ENCODE assay signal across 24 cellular contexts in the genomic region with DNA sequence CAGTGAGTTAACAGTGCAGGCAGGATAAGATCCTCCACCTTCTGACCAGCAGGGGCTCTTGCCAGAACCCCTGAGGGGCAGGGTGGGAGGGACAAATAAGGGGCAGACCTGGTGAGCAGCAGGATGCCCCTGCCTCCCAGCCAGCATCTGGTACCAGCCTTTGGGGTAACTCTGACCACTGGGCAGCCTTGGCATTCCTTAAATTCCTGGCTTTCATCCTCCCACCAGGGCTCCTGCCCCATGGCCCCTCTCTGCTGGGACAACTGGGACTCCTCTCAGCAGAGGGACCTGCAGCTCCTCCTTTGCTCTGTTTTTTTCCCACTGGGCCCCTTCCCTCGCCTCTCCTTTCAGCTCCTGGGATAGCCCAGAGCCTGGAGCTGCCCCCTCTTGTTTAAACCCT.
DNase-seq lines count a peak whose midpoint lies in the region; ATAC-seq, FAIRE-seq and TF ChIP-seq lines count a peak whose summit lies in the region.
"Had no signal": no experiment of that assay in that cellular context is flagged by ENCODE, and none has a peak within 500 bp of the region (broad histone marks: within the 10 kb centered on the region; RNA-seq: fewer than 3 reads in every experiment).

No MANE protein-coding gene starts in this region.

- no peak for TF ChIP-seq POLR2A in H1 (IDR thresholded peaks at IDR 0.05; ENCODE audit: control extremely low read depth in 1 of 2, low read depth in 2 of 2, low read length in 2 of 2)

- H3F3A ChIP-seq in GM23338 (replicated peaks; ENCODE audit: low read depth), result no peaks in the 10 kb centered on the region
- H3F3A ChIP-seq in neural progenitor cell (ENCODE audit: low read depth), result no peaks in the 10 kb centered on the region

- WGBS in H1 (ENCODE audit: extremely low coverage in 1 of 2, insufficient coverage in 1 of 2, insufficient read length in 1 of 2, insufficient replicate concordance in 2 of 2, low coverage in 1 of 2, low lambda C conversion rate in 2 of 2, missing lambda C conversion rate in 1 of 2), 2 experiments, result no CpG with 5 or more reads among the region's 1 CpG

- no peak overlapping the region for H4K91ac ChIP-seq in H1 (replicated peaks; ENCODE audit: insufficient read length, low read length)

- H3K27me3 ChIP-seq in GM23338 (ENCODE audit: insufficient read depth) (no peaks in the 10 kb centered on the region), H1 (replicated peaks in 1 of 4; ENCODE audit: control insufficient read depth in 3 of 4, extremely low read depth in 1 of 4, insufficient read depth in 3 of 4, low read length in 3 of 4) (no peaks in the 10 kb centered on the region), neural progenitor cell (no peaks in the 10 kb centered on the region)
- H3K27me3 ChIP-seq: SJCRH30 had no signal

- no peak overlapping the region for H2BK120ac ChIP-seq in H1 (replicated peaks; ENCODE audit: low read depth, low read length)

- H3K27ac Mint-ChIP-seq in GM23338 (no peak overlapping the region), neural progenitor cell (no peak overlapping the region)
- H3K27ac Mint-ChIP-seq: CD8-positive, alpha-beta T cell had no signal

- H4K20me1 ChIP-seq in GM23338 (replicated peaks; ENCODE audit: insufficient read depth) (no peaks in the 10 kb centered on the region), H1 (replicated peaks in 1 of 2; ENCODE audit: control insufficient read depth in 1 of 2, insufficient read depth in 2 of 2, low read length in 2 of 2) (no peaks in the 10 kb centered on the region), neural progenitor cell (ENCODE audit: low read depth) (no peaks in the 10 kb centered on the region)

- H3K4me1 ChIP-seq in GM23338 (ENCODE audit: insufficient read depth) (peaks cover 8% of the 10 kb centered on the region), H1 (replicated peaks in 1 of 4; ENCODE audit: control insufficient read depth in 3 of 4, insufficient read depth in 4 of 4, low read length in 3 of 4) (peaks cover 6 to 12% (median 7%) of the 10 kb centered on the region in 4 experiments), neural progenitor cell (peaks cover 14% of the 10 kb centered on the region)
- H3K4me1 ChIP-seq: SJCRH30 had no signal

- 0 out of 2 replicates have a peak overlapping the region, but pooled peaks have one; percentile 25 for H2BK15ac ChIP-seq in H1 (ENCODE audit: low read length)

- no peak overlapping the region for H2BK20ac ChIP-seq in H1 (ENCODE audit: low read length)

- FAIRE-seq in H1 (lab: Jason Lieb, UNC), result no peak
- FAIRE-seq: GM12892, HTR-8/SVneo, RCC 7860 had no signal

- no peak overlapping the region for H4K5ac ChIP-seq in H1 (ENCODE audit: insufficient read length, low read depth, low read length)

- H3K36me3 Mint-ChIP-seq in GM23338 (ENCODE audit: low read depth) (peaks cover 7% of the 10 kb centered on the region), neural progenitor cell (peaks cover 2% of the 10 kb centered on the region)
- H3K36me3 Mint-ChIP-seq: CD8-positive, alpha-beta T cell had no signal

- 0 out of 2 replicates have a peak overlapping the region, but pooled peaks have one; percentile 6 for H2AK5ac ChIP-seq in H1 (ENCODE audit: low read depth, low read length)

- H3K79me2 ChIP-seq in GM23338 (replicated peaks; ENCODE audit: insufficient read depth) (no peaks in the 10 kb centered on the region), H1 (ENCODE audit: control insufficient read depth in 1 of 2, insufficient read depth in 2 of 2, low read length in 2 of 2) (no peaks in the 10 kb centered on the region), neural progenitor cell (ENCODE audit: low read depth) (no peaks in the 10 kb centered on the region)

- H3K56ac ChIP-seq in H1 (replicated peaks; ENCODE audit: insufficient read length, low read depth, low read length), result no peak overlapping the region

- H3K4me1 Mint-ChIP-seq in GM23338, result peaks cover 13% of the 10 kb centered on the region
- H3K4me1 Mint-ChIP-seq in neural progenitor cell, result peaks cover 11% of the 10 kb centered on the region

- DNase-seq in GM23338 (ENCODE audit: low spot score) (peak; percentile 69), H1 (ENCODE audit: low read depth in 1 of 2, low spot score in 2 of 2) (no peak), neural progenitor cell (ENCODE audit: low spot score) (peak; percentile 59), T-helper 2 cell (no peak), omental fat pad (ENCODE audit: low spot score) (no peak)
- DNase-seq: 8988T; AML-193; C1 segment of cervical spinal cord; CD8-positive, alpha-beta T cell; DND-41; GM23248; MG63; NCI-H1417; NCI-H1694 treated with DMSO at 0.1 percent for 48 hours; NCI-H2081 treated with DMSO at 0.1 percent for 48 hours; NCI-H2171 treated with DMSO at 0.1 percent for 48 hours; NCI-H524 treated with DMSO at 0.1 percent for 48 hours; OCI-M1; SJCRH30 had no signal

- H3K27ac ChIP-seq in GM23338 (ENCODE audit: low read depth) (no peak overlapping the region), H1 (ENCODE audit: low read depth, low read length) (no peak overlapping the region), neural progenitor cell (no peak overlapping the region)
- H3K27ac ChIP-seq: GM23248, SJCRH30 had no signal

- TF ChIP-seq EP300 in Ishikawa (IDR thresholded peaks at IDR 0.05; ENCODE audit: borderline replicate concordance), result no peak
- TF ChIP-seq EP300 in H1 (IDR thresholded peaks at IDR 0.05; ENCODE audit: borderline replicate concordance in 1 of 2, low read depth in 2 of 2, low read length in 2 of 2), result 0 out of 3 replicates have a peak, but pooled peaks of 1 of the 2 experiments have one; percentile 50

- H3K4me2 ChIP-seq in GM23338 (peak overlapping the region; percentile 57), H1 (ENCODE audit: insufficient read depth in 1 of 2, low read depth in 2 of 2, low read length in 2 of 2) (peak overlapping the region; percentile 15 to 27; a peak in 3 of 4 replicates), neural progenitor cell (peak overlapping the region; percentile 33)

- H3K4ac ChIP-seq in H1 (replicated peaks; ENCODE audit: insufficient read length, low read depth, low read length), result no peak overlapping the region

- H3K23ac ChIP-seq in H1 (ENCODE audit: insufficient read length), result no peak overlapping the region

- H4K8ac ChIP-seq in H1 (ENCODE audit: extremely low read depth, insufficient read depth, low read length), result no peak overlapping the region; the same call in none of the 2 replicates

- POLR2A ChIA-PET in H1 (lab: Charles Lee; ENCODE audit: partially characterized antibody), result interaction anchor here (0.9 kb wide), 1 partner anchor 10 kb away, joined by 3 read pairs; no protein-coding TSS in a partner anchor

- H3K9me3 Mint-ChIP-seq in GM23338, result peaks cover 40% of the 10 kb centered on the region
- H3K9me3 Mint-ChIP-seq in neural progenitor cell, result peaks cover 21% of the 10 kb centered on the region

- H3K9ac ChIP-seq in H1 (replicated peaks in 1 of 4; ENCODE audit: extremely low read depth in 1 of 4, low read depth in 3 of 4, low read length in 3 of 4) (no peak overlapping the region), neural progenitor cell (no peak overlapping the region)
- H3K9ac ChIP-seq: GM23248 had no signal

- H3K36me3 ChIP-seq in GM23338 (ENCODE audit: insufficient read depth) (no peaks in the 10 kb centered on the region), H1 (ENCODE audit: control insufficient read depth in 2 of 4, insufficient read depth in 4 of 4, low read length in 3 of 4) (no peaks in the 10 kb centered on the region), neural progenitor cell (no peaks in the 10 kb centered on the region)
- H3K36me3 ChIP-seq: MG63, SJCRH30 had no signal

- H2AFZ ChIP-seq in GM23338, result peak overlapping the region; percentile 61; the same call in 1 of the 2 replicates
- no peak overlapping the region for H2AFZ ChIP-seq in H1 (ENCODE audit: low read length)
- H2AFZ ChIP-seq in neural progenitor cell (replicated peaks), result peak overlapping the region; percentile 87
- H2AFZ ChIP-seq: GM23248 had no signal

- peak overlapping the region; percentile 10; the same call in 1 of the 2 replicates for H3K18ac ChIP-seq in H1 (ENCODE audit: extremely low read depth, low read length)

- TF ChIP-seq RAD21 in Ishikawa (IDR thresholded peaks at IDR 0.05; ENCODE audit: low read depth), result no peak
- TF ChIP-seq RAD21 in H1 (IDR thresholded peaks at IDR 0.05 in 1 of 2, conservative IDR thresholded peaks at IDR 0.05 in 1 of 2; ENCODE audit: low read depth in 2 of 2, low read length in 2 of 2), result no peak

- no peaks in the 10 kb centered on the region for H3K23me2 ChIP-seq in H1 (ENCODE audit: low read depth, low read length)

- H3K27me3 Mint-ChIP-seq in GM23338 (ENCODE audit: insufficient read depth, low read depth, poor library complexity) (peaks cover 10% of the 10 kb centered on the region), neural progenitor cell (ENCODE audit: insufficient read depth, low read depth) (peaks cover 2% of the 10 kb centered on the region)

- no peak overlapping the region for H3K4me3 ChIP-seq in GM23338
- H3K4me3 ChIP-seq in H1 (ENCODE audit: extremely low read depth in 1 of 4, insufficient read depth in 2 of 4, low read depth in 3 of 4, low read length in 4 of 4), result peak overlapping the region in 1 of 4 experiments; percentile 18; a peak in 1 of 8 replicates
- no peak overlapping the region for H3K4me3 ChIP-seq in neural progenitor cell
- H3K4me3 ChIP-seq: GM23248, MG63, SJCRH30 had no signal

- no peak overlapping the region for H3K14ac ChIP-seq in H1 (ENCODE audit: insufficient read length)

- H3K9me3 ChIP-seq in H1 (ENCODE audit: insufficient read depth in 2 of 2, low read depth in 1 of 2, low read length in 1 of 2) (peaks cover 13 to 18% of the 10 kb centered on the region in 2 experiments), neural progenitor cell (ENCODE audit: low read depth) (no peaks in the 10 kb centered on the region)

- peak overlapping the region; percentile 81; the same call in 1 of the 2 replicates for H2BK5ac ChIP-seq in H1 (ENCODE audit: low read depth, low read length)

- no peaks in the 10 kb centered on the region for H3K9me2 ChIP-seq in GM23338 (ENCODE audit: insufficient read depth)

- H2BK12ac ChIP-seq in H1 (ENCODE audit: low read depth, low read length), result peak overlapping the region; percentile 71; the same call in 1 of the 2 replicates

- H3K79me1 ChIP-seq in H1 (ENCODE audit: low read depth, low read length), result no peaks in the 10 kb centered on the region; the same call in 1 of the 2 replicates

- ATAC-seq in GM23338, result peak; percentile 93
- no peak for ATAC-seq in HG02678 (IDR thresholded peaks at IDR 0.05; ENCODE audit: unreplicated experiment)
- ATAC-seq in omental fat pad (ENCODE audit: low FRiP score), result no peak
- ATAC-seq: CD8-positive, alpha-beta T cell had no signal

- CTCF ChIA-PET in H1 (lab: Charles Lee; ENCODE audit: partially characterized antibody), result interaction anchor here (0.8 to 1.6 kb wide), 6 partner anchors 9 to 57 kb away, joined by 3 to 7 read pairs (median 4); no protein-coding TSS in a partner anchor

- TF ChIP-seq CTCF in GM23338 (conservative IDR thresholded peaks at IDR 0.05; ENCODE audit: low read depth in 2 of 2) (no peak), H1 (IDR thresholded peaks at IDR 0.05; ENCODE audit: control extremely low read depth in 1 of 3, insufficient read depth in 1 of 3, low read depth in 1 of 3, low read length in 3 of 3) (no peak), neural progenitor cell (IDR thresholded peaks at IDR 0.05) (no peak), omental fat pad (IDR thresholded peaks at IDR 0.05) (no peak)

- H3K4me3 Mint-ChIP-seq in GM23338, result no peak overlapping the region
- H3K4me3 Mint-ChIP-seq in neural progenitor cell, result no peak overlapping the region
- H3K4me3 Mint-ChIP-seq: CD8-positive, alpha-beta T cell had no signal

Comparison
In these comparisons a context has a peak if more than half of its experiments do, and no peak if none do; other contexts are left out.
1. DNase-seq: peak in GM23338 (single experiment) and neural progenitor cell (single experiment); none in H1 (0 of 2), T-helper 2 cell (0 of 5) and omental fat pad (single experiment).
2. Peak in every context shown above with its lines, with median percentiles within 50 percentile points of each other: H3K4me2 ChIP-seq.